23 cellular contexts compared by ENCODE assay signal in the genomic region with DNA sequence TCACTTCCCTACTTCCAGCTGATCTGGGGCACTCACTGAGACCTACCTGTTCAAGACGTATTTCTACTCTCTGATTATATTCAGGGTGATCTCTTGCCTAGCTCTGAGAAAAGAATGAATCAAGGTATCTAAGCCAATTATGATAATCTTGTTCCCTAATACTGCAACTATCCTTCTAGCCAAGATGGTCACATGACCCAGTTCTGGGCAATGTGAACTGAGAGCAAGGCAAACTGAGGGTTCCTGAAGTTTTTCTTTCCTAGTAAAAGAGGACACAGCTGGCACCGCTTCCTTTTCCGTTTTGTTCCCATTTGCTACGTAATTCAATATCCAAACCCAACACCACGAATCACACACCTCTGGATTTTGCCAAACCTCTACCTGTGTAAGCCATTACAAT.
"Had no signal": no experiment of that assay in that cellular context is flagged by ENCODE, and none has a peak within 500 bp of the region (broad histone marks: within the 10 kb centered on the region; RNA-seq: fewer than 3 reads in every experiment).

No MANE protein-coding gene starts in this region.

- H3K27me3 ChIP-seq: foreskin keratinocyte, pancreas, stomach, testis had no signal

- H3K27ac ChIP-seq: foreskin keratinocyte, pancreas, stomach, testis had no signal

- ATAC-seq: activated T-cell treated with anti-CD3 and anti-CD28 coated beads, Interleukin-2, amount 50 U/mL, for 72 hours; foreskin keratinocyte; mucosa of descending colon; pancreas; sciatic nerve; stimulated activated memory B cell treated with anti-CD40 and anti-IgM and Interleukin-4, amounts not matched to agents 10 μg/mL and 1 μg/mL and 100 μg/mL, for 72 hours had no signal

- H3K9me3 Mint-ChIP-seq: activated naive CD8-positive, alpha-beta T cell treated with anti-CD3 and anti-CD28 coated beads, Interleukin-2, amount 10 ng/mL, durations not matched to agents 7 days and 5 days; type B pancreatic cell had no signal

- H3K4me3 Mint-ChIP-seq: activated naive CD4-positive, alpha-beta T cell treated with anti-CD3 and anti-CD28 coated beads for 36 hours; activated naive CD8-positive, alpha-beta T cell treated with anti-CD3 and anti-CD28 coated beads, Interleukin-2, amount 10 ng/mL, durations not matched to agents 7 days and 5 days; activated T-cell treated with anti-CD3 and anti-CD28 coated beads, Interleukin-2, amount 50 U/mL, for 72 hours; nephron progenitor cell; stimulated activated memory B cell treated with anti-CD40 and anti-IgM and Interleukin-4, amounts not matched to agents 10 μg/mL and 1 μg/mL and 100 μg/mL, for 72 hours; type B pancreatic cell had no signal

- H3K36me3 ChIP-seq: pancreas, stomach had no signal

- H3K27ac Mint-ChIP-seq: activated naive CD4-positive, alpha-beta T cell treated with anti-CD3 and anti-CD28 coated beads for 36 hours; activated naive CD8-positive, alpha-beta T cell treated with anti-CD3 and anti-CD28 coated beads, Interleukin-2, amount 10 ng/mL, durations not matched to agents 7 days and 5 days; activated T-cell treated with anti-CD3 and anti-CD28 coated beads, Interleukin-2, amount 50 U/mL, for 72 hours; nephron progenitor cell; stimulated activated memory B cell treated with anti-CD40 and anti-IgM and Interleukin-4, amounts not matched to agents 10 μg/mL and 1 μg/mL and 100 μg/mL, for 72 hours; type B pancreatic cell had no signal

- H3K4me1 ChIP-seq: foreskin keratinocyte had no signal

- H3K27me3 Mint-ChIP-seq: stimulated activated memory B cell treated with anti-CD40 and anti-IgM and Interleukin-4, amounts not matched to agents 10 μg/mL and 1 μg/mL and 100 μg/mL, for 72 hours had no signal

- DNase-seq: activated CD4-positive, alpha-beta T cell treated with anti-CD3 and anti-CD28 coated beads for 1 hour; activated effector memory CD4-positive, alpha-beta T cell treated with Interleukin-2 at 50 U/mL for 16 hours; activated naive CD4-positive, alpha-beta T cell treated with anti-CD3 and anti-CD28 coated beads for 36 hours; activated naive CD8-positive, alpha-beta T cell treated with anti-CD3 and anti-CD28 coated beads, Interleukin-2, amount 10 ng/mL, durations not matched to agents 7 days and 5 days; activated T-cell treated with anti-CD3 and anti-CD28 coated beads, Interleukin-2, amount 50 U/mL, for 72 hours; amniotic stem cell; cortex of kidney; erythroblast; foreskin keratinocyte; mesenchymal stem cell; mucosa of descending colon; nephron progenitor cell; pancreas; small intestine; stimulated activated CD4-positive, alpha-beta T cell treated with anti-CD3 and anti-CD28 coated beads, Interleukin-2, amount 100 ng/mL, for 24 hours; stomach; T-helper 1 cell; testis had no signal

- FAIRE-seq: bronchial epithelial cell, pancreas, small intestine, TTC549 had no signal

- H3K9me3 ChIP-seq: mucosa of descending colon, pancreas, stomach, testis had no signal

- H3K4me3 ChIP-seq: mucosa of descending colon, pancreas, stomach, testis had no signal

- H3K36me3 Mint-ChIP-seq: activated naive CD8-positive, alpha-beta T cell treated with anti-CD3 and anti-CD28 coated beads, Interleukin-2, amount 10 ng/mL, durations not matched to agents 7 days and 5 days; type B pancreatic cell had no signal
